Comparison of ENCODE assay signal across 20 cellular contexts in genomic region chr13:101515504-101515903, GRCh38.
"Had no signal": no experiment of that assay in that cellular context is flagged by ENCODE, and none has a peak within 500 bp of the region (broad histone marks: within the 10 kb centered on the region; RNA-seq: fewer than 3 reads in every experiment).

No MANE protein-coding gene starts in this region.

- H3K36me3 Mint-ChIP-seq: stimulated activated memory B cell treated with anti-CD40 and anti-IgM and Interleukin-4, amounts not matched to agents 10 μg/mL and 1 μg/mL and 100 μg/mL, for 72 hours; type B pancreatic cell had no signal

- ATAC-seq: gastrocnemius medialis; heart left ventricle; stimulated activated memory B cell treated with anti-CD40 and anti-IgM and Interleukin-4, amounts not matched to agents 10 μg/mL and 1 μg/mL and 100 μg/mL, for 72 hours had no signal

- H3K4me3 Mint-ChIP-seq: activated CD4-positive, alpha-beta memory T cell treated with anti-CD3 and anti-CD28 coated beads, Interleukin-2, amount 10 ng/mL, durations not matched to agents 7 days and 5 days; nephron progenitor cell; stimulated activated memory B cell treated with anti-CD40 and anti-IgM and Interleukin-4, amounts not matched to agents 10 μg/mL and 1 μg/mL and 100 μg/mL, for 72 hours; type B pancreatic cell had no signal

- DNase-seq: activated CD4-positive, alpha-beta memory T cell treated with anti-CD3 and anti-CD28 coated beads, Interleukin-2, amount 10 ng/mL, durations not matched to agents 7 days and 5 days; activated CD4-positive, alpha-beta T cell treated with anti-CD3 and anti-CD28 coated beads for 48 hours; activated CD8-positive, alpha-beta memory T cell treated with anti-CD3 and anti-CD28 coated beads, Interleukin-2, amount 50 U/mL, for 4 hours; activated effector memory CD4-positive, alpha-beta T cell treated with anti-CD3 and anti-CD28 coated beads, Interleukin-2, amount 50 U/mL, for 16 hours; activated naive CD4-positive, alpha-beta T cell treated with anti-CD3 and anti-CD28 coated beads, Interleukin-2, amount 50 U/mL, for 16 hours; activated T-cell treated with anti-CD3 and anti-CD28 coated beads, Interleukin-2, amount 50 U/mL, for 48 hours; aorta; effector CD4-positive, alpha-beta T cell; gastrocnemius medialis; heart left ventricle; left ventricle myocardium inferior; mammary epithelial cell; nephron progenitor cell; retina; spleen; stimulated activated CD4-positive, alpha-beta T cell treated with anti-CD3 and anti-CD28 coated beads, Interleukin-4, amount 100 ng/mL, for 4 hours; testis had no signal

- H3K9me3 Mint-ChIP-seq: activated CD4-positive, alpha-beta memory T cell treated with anti-CD3 and anti-CD28 coated beads, Interleukin-2, amount 10 ng/mL, durations not matched to agents 7 days and 5 days; nephron progenitor cell; stimulated activated memory B cell treated with anti-CD40 and anti-IgM and Interleukin-4, amounts not matched to agents 10 μg/mL and 1 μg/mL and 100 μg/mL, for 72 hours; type B pancreatic cell had no signal

- H3K27me3 ChIP-seq: breast epithelium, gastrocnemius medialis, heart left ventricle, spleen, testis had no signal

- H3K27ac ChIP-seq: breast epithelium, gastrocnemius medialis, heart left ventricle, left ventricle myocardium inferior, spleen, testis had no signal

- H3K4me1 Mint-ChIP-seq: nephron progenitor cell had no signal

- H3K4me3 ChIP-seq: breast epithelium, gastrocnemius medialis, heart left ventricle, left ventricle myocardium inferior, spleen, testis had no signal

- H3K27ac Mint-ChIP-seq: activated CD4-positive, alpha-beta memory T cell treated with anti-CD3 and anti-CD28 coated beads, Interleukin-2, amount 10 ng/mL, durations not matched to agents 7 days and 5 days; nephron progenitor cell; stimulated activated memory B cell treated with anti-CD40 and anti-IgM and Interleukin-4, amounts not matched to agents 10 μg/mL and 1 μg/mL and 100 μg/mL, for 72 hours; type B pancreatic cell had no signal

- H3K27me3 Mint-ChIP-seq: stimulated activated memory B cell treated with anti-CD40 and anti-IgM and Interleukin-4, amounts not matched to agents 10 μg/mL and 1 μg/mL and 100 μg/mL, for 72 hours; type B pancreatic cell had no signal

- H3K4me1 ChIP-seq: breast epithelium, gastrocnemius medialis, left ventricle myocardium inferior, spleen, testis had no signal

- H3K9me3 ChIP-seq: breast epithelium, gastrocnemius medialis, spleen, testis had no signal

- H3K36me3 ChIP-seq: breast epithelium, gastrocnemius medialis, heart left ventricle, left ventricle myocardium inferior, spleen had no signal
